7 cellular contexts compared by ENCODE assay signal in the genomic region with DNA sequence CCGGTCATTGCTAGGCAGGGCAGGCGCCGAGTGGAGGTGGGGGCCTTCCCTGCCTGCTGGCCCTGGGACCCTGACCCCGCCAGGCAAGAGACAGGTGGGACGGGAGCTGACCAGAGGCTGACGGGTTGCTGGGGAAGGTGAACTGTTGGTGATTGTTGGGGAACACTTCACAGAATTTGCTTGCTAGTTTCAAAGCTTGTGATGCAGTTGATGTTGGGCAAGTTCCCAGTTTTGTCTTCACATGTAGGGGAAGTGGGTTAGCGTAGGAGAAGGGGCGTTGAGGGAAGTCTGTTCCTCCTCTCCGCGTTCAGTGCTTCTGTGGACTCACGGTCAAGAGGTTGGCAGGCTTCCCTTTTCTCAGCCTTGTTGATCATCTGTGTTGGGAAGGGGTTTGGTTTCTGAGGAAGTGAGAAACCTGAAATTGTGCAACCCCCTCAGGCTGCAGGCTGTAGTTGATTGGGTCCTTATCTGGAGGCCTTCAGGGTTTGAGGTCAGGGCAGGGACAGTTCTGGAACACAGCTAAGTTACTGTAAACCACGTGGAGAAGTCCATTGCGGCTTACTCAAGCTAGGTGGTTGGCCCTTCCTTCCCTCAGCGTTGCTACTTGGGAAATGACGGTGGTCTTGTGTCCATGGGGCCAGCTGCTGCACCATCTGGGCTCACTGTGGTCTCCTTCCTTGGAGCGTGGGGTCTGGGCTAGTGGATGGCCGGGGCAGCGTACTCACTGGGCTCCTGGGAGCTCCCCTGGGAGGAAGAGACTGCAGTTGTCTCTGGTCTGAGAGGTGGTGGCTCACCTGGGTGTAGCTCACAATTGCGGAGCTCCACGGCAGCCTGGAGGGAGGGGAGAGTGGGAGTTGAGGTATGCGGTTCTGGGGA. TPM values are rescaled to one million over a fixed set of nuclear protein-coding genes. Genes with fewer than 3 reads are reported as not detected.
A peak's percentile ranks its signal among the peaks of the same experiment; 100 is the strongest.
DNase-seq lines count a peak whose midpoint lies in the region; ATAC-seq and TF ChIP-seq lines count a peak whose summit lies in the region.

No MANE protein-coding gene starts in this region.

- H3K27ac Mint-ChIP-seq in T-cell (peak overlapping the region; percentile 17 to 77), mesothelial cell of epicardium (peak overlapping the region; percentile 94)

- no peak for TF ChIP-seq CTCF in mesothelial cell of epicardium (IDR thresholded peaks at IDR 0.05; ENCODE audit: unreplicated experiment)

- DNase-seq in T-cell (peak in 24 of 34 experiments; percentile 8 to 68 (median 34)), dermis blood vessel endothelial cell (peak; percentile 65), mesothelial cell of epicardium (ENCODE audit: low spot score in 2 of 2, unreplicated experiment in 2 of 2) (no peak), substantia nigra (lab: John Stamatoyannopoulos, UW) (peak in 40 of 49 donors; percentile 15 to 78 (median 52)), germinal center (ENCODE audit: low spot score) (no peak)

- peak overlapping the region in 1 of 3 donors; percentile 66 for H3K4me3 Mint-ChIP-seq in T-cell
- H3K4me3 Mint-ChIP-seq in mesothelial cell of epicardium: no peak overlapping the region

- ATAC-seq in GM18909 (IDR thresholded peaks at IDR 0.05; ENCODE audit: poor library complexity, unreplicated experiment): peak; percentile 46
- peak; percentile 44 for ATAC-seq in HG03342 (IDR thresholded peaks at IDR 0.05; ENCODE audit: unreplicated experiment)
- peak in 3 of 4 experiments; percentile 8 to 25 (median 22) for ATAC-seq in T-cell (replicated peaks in 1 of 4)

- H3K9me3 Mint-ChIP-seq in T-cell (no peaks in the 10 kb centered on the region), mesothelial cell of epicardium (no peaks in the 10 kb centered on the region)

- CTCF ChIA-PET in T-cell (lab: Charles Lee): no interaction called here

- H3K27me3 Mint-ChIP-seq in T-cell (no peaks in the 10 kb centered on the region), mesothelial cell of epicardium (ENCODE audit: low read depth) (no peaks in the 10 kb centered on the region)

- H3K36me3 Mint-ChIP-seq in T-cell: peaks cover 42% of the 10 kb centered on the region
- H3K36me3 Mint-ChIP-seq in mesothelial cell of epicardium: peaks cover 28% of the 10 kb centered on the region

- H3K27ac ChIP-seq in substantia nigra (ENCODE audit: low read depth, low read length, poor library complexity, severe bottlenecking): peak overlapping the region; percentile 97

- POLR2A ChIA-PET in T-cell (lab: Charles Lee): no interaction called here

- H3K4me1 Mint-ChIP-seq in T-cell (peaks cover 79 to 83% (median 80%) of the 10 kb centered on the region in 3 donors), mesothelial cell of epicardium (peaks cover 61% of the 10 kb centered on the region)

RNA-seq across cellular contexts. Expression of gene RPS9, which starts 7.5 kb away (rescaled TPM):
- total RNA-seq in T-cell: 1,000 to 10,000 TPM; 1,706 to 1,922 (median 1,806) TPM
- total RNA-seq in dermis blood vessel endothelial cell: 1,481 and 2,291 TPM in 2 replicates
- 1,211 to 1,274 TPM (median 1,263 TPM) in 3 replicates for total RNA-seq in mesothelial cell of epicardium

RNA-seq across cellular contexts. Expression of gene LILRB3, which starts 14.7 kb away (rescaled TPM):
- total RNA-seq in T-cell (1 to 10 TPM in 3 of 5 donors, under 1 TPM in 2; 0.72 to 2.8 (median 1.1) TPM), dermis blood vessel endothelial cell (not detected in 2 replicates), mesothelial cell of epicardium (not detected in 3 replicates)

RNA-seq across cellular contexts. Expression of gene TSEN34, which starts 17.0 kb away (rescaled TPM):
- total RNA-seq in T-cell: 10 to 100 TPM in 4 of 5 donors, 1 to 10 TPM in 1; 9.5 to 28.5 (median 23.5) TPM
- 71.8 and 78.3 TPM in 2 replicates for total RNA-seq in dermis blood vessel endothelial cell
- total RNA-seq in mesothelial cell of epicardium: 43.9 to 50.1 TPM (median 47.5 TPM) in 3 replicates

RNA-seq across cellular contexts. Expression of gene MBOAT7, which starts 18.8 kb away (rescaled TPM):
- total RNA-seq in T-cell: 10 to 100 TPM; 24.0 to 44.8 (median 38.9) TPM
- total RNA-seq in dermis blood vessel endothelial cell: 33.5 and 50.1 TPM in 2 replicates
- 102 to 113 TPM (median 110 TPM) in 3 replicates for total RNA-seq in mesothelial cell of epicardium

RNA-seq across cellular contexts. Expression of gene LILRA6, which starts 34.4 kb away (rescaled TPM):
- total RNA-seq in T-cell (under 1 TPM in 3 of 5 donors, not detected in 2; 0.13 to 0.58 (median 0.43) TPM), dermis blood vessel endothelial cell (not detected in 2 replicates), mesothelial cell of epicardium (not detected in 3 replicates)

Comparison
In these comparisons a context has a peak if more than half of its experiments do, and no peak if none do; other contexts are left out.
1. DNase-seq: peak in T-cell (24 of 34), dermis blood vessel endothelial cell (single experiment) and substantia nigra (40 of 49); none in mesothelial cell of epicardium (0 of 2) and germinal center (single experiment).
2. Peak in every context shown above with its lines, with median percentiles within 50 percentile points of each other: ATAC-seq.